Comparison of ENCODE assay signal across 10 cellular contexts in the genomic region with DNA sequence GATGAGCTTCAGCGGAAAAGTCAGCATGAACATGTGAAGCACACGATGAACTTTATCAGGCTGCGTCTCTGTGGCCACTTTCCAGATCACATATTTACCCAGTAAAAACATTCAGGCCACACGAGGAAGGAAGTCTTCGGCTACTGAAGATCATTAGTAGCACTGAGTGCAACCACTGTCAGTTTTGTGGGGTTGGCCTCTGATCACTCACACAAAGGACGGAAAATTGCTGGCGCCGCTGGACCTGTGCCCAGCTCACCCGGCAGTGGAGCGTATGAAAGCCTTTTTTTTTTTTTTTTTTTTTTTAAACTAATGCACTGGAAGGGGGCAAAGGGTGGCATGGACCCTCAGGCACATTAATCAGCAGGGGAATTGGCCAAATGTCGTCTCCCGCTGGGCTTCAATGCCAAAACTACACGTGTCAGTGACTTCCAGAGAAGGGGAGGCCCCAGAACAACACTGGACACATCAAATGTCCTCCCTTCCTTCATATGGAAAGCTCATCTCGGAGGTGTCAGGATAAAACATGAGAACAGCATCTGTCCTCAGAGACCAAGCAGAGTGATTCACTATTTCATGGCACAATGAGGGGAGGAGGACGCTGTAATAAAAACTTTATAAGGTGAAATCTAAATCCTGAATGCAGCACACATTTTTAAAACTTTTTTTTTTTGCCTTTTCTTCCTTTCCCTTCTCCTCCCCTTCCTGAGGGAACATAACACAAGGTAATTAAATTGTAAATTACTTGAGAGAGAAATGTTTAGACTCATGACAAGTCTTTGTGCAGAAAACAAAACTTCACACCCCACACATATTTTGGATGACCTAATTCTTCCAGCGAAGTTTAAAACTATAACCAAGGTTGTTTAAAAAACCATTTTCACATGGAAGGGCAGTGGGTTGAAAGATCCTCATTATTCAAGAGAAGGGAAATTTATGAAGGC.
DNase-seq lines count a peak whose midpoint lies in the region; ATAC-seq, FAIRE-seq and TF ChIP-seq lines count a peak whose summit lies in the region.
"Had no signal": no experiment of that assay in that cellular context is flagged by ENCODE, and none has a peak within 500 bp of the region (broad histone marks: within the 10 kb centered on the region; RNA-seq: fewer than 3 reads in every experiment).

No MANE protein-coding gene starts in this region.

- no peaks in the 10 kb centered on the region for H3K9me2 ChIP-seq in OCI-LY7 (ENCODE audit: insufficient read depth, low read length)

- no peaks in the 10 kb centered on the region for H3K9me3 ChIP-seq in mammary epithelial cell (replicated peaks; ENCODE audit: insufficient read depth, low read length)
- peaks cover 8% of the 10 kb centered on the region; the same call in 1 of the 2 replicates for H3K9me3 ChIP-seq in HepG2 (ENCODE audit: low read length)
- H3K9me3 ChIP-seq in OCI-LY7 (ENCODE audit: low read length): no peaks in the 10 kb centered on the region

- H2AFZ ChIP-seq in mammary epithelial cell (ENCODE audit: low read depth, low read length): peak overlapping the region; percentile 46
- H2AFZ ChIP-seq in HepG2 (ENCODE audit: low read length): no peak overlapping the region
- H2AFZ ChIP-seq in OCI-LY7 (ENCODE audit: low read length): no peak overlapping the region

- no peak; a peak in 1 of 4 replicates for TF ChIP-seq EP300 in HepG2 (IDR thresholded peaks at IDR 0.05; ENCODE audit: low read depth in 2 of 2, low read length in 2 of 2)
- no peak for TF ChIP-seq EP300 in HepG2 (CRISPR knock-in tag; IDR thresholded peaks at IDR 0.05; ENCODE audit: borderline replicate concordance)

- FAIRE-seq in HepG2 (lab: Jason Lieb, UNC): no peak
- no peak for FAIRE-seq in frontal cortex (lab: Jason Lieb, UNC)
- FAIRE-seq: A549 had no signal

- dilution Hi-C loops in mammary epithelial cell (cut with HindIII; ENCODE audit: low sequenced_read_pairs): no loop called here

- H3K27ac ChIP-seq in mammary epithelial cell (ENCODE audit: insufficient read depth, low read depth, low read length) (no peak overlapping the region), HepG2 (ENCODE audit: extremely low read length, insufficient read depth, low read length) (peak overlapping the region; percentile 12), OCI-LY7 (ENCODE audit: low read depth, low read length, poor library complexity, severe bottlenecking) (no peak overlapping the region)
- H3K27ac ChIP-seq: A549 had no signal

- 45% methylated on average over 16 of the region's 16 CpGs for WGBS in mammary epithelial cell (ENCODE audit: low coverage, missing lambda C conversion rate)
- 79% methylated on average over 16 of the region's 16 CpGs for WGBS in HepG2 (ENCODE audit: low lambda C conversion rate)

- H3K4me2 ChIP-seq in mammary epithelial cell (ENCODE audit: insufficient read depth, low read depth, low read length) (no peak overlapping the region), HepG2 (ENCODE audit: low read depth, low read length) (no peak overlapping the region), OCI-LY7 (ENCODE audit: low read length) (no peak overlapping the region)
- H3K4me2 ChIP-seq: A549 had no signal

- H3K4me3 ChIP-seq in mammary epithelial cell (replicated peaks in 1 of 3; ENCODE audit: insufficient read depth in 1 of 3, low read depth in 2 of 3, low read length in 3 of 3) (no peak overlapping the region), HepG2 (replicated peaks in 1 of 3; ENCODE audit: insufficient read depth in 1 of 3, low read depth in 2 of 3, low read length in 3 of 3) (no peak overlapping the region), OCI-LY7 (ENCODE audit: low read depth, low read length, poor library complexity, severe bottlenecking) (no peak overlapping the region)
- H3K4me3 ChIP-seq: A549 had no signal

- H3K27me3 ChIP-seq in mammary epithelial cell (ENCODE audit: insufficient read depth, low read length): no peaks in the 10 kb centered on the region
- no peaks in the 10 kb centered on the region for H3K27me3 ChIP-seq in HepG2 (ENCODE audit: control insufficient read depth in 1 of 2, insufficient read depth in 2 of 2, low read length in 2 of 2)

- H3K79me2 ChIP-seq in mammary epithelial cell (ENCODE audit: insufficient read depth, low read length) (no peaks in the 10 kb centered on the region), HepG2 (ENCODE audit: insufficient read depth, low read length) (no peaks in the 10 kb centered on the region), OCI-LY7 (ENCODE audit: insufficient read depth, low read depth, low read length) (no peaks in the 10 kb centered on the region)

- TF ChIP-seq POLR2A in HepG2 (IDR thresholded peaks at IDR 0.05; ENCODE audit: insufficient read depth in 1 of 2, low read depth in 2 of 2, low read length in 2 of 2): no peak

- ATAC-seq in HepG2: peak; percentile 26; the same call in 1 of the 3 replicates
- no peak for ATAC-seq in GM19452 (IDR thresholded peaks at IDR 0.05; ENCODE audit: unreplicated experiment)
- ATAC-seq: A549 had no signal

- no peaks in the 10 kb centered on the region for H3K36me3 ChIP-seq in mammary epithelial cell (ENCODE audit: insufficient read depth, low read length)
- H3K36me3 ChIP-seq in HepG2 (replicated peaks in 1 of 2; ENCODE audit: control insufficient read depth in 1 of 2, insufficient read depth in 2 of 2, low read length in 2 of 2): peaks cover 4 to 24% of the 10 kb centered on the region in 2 experiments; a peak in 3 of 5 replicates
- H3K36me3 ChIP-seq in OCI-LY7 (ENCODE audit: insufficient read depth, low read length): no peaks in the 10 kb centered on the region

- BruUV-seq in mammary epithelial cell (replicated peaks; lab: Mats Ljungman, UMichigan): no TSS peak
- BruUV-seq in HepG2 (replicated peaks; lab: Mats Ljungman, UMichigan): no TSS peak
- no TSS peak for BruUV-seq in OCI-LY7 (replicated peaks; lab: Mats Ljungman, UMichigan)

- no peak overlapping the region for H3K9ac ChIP-seq in mammary epithelial cell (ENCODE audit: insufficient read depth, low read length)
- no peak overlapping the region for H3K9ac ChIP-seq in HepG2 (ENCODE audit: insufficient read depth, low read depth, low read length)

- POLR2A ChIA-PET in HepG2 (lab: Yijun Ruan, JAX): no interaction called here
- POLR2A ChIA-PET in OCI-LY7 (lab: Charles Lee): interaction anchor here (0.6 to 0.7 kb wide), 2 partner anchors 11 to 250 kb away, joined by 3 to 7 read pairs; no protein-coding TSS in a partner anchor

- H3K4me1 ChIP-seq in mammary epithelial cell (ENCODE audit: insufficient read depth, low read length) (peaks cover 7% of the 10 kb centered on the region), HepG2 (ENCODE audit: insufficient read depth, low read length) (peaks cover 13% of the 10 kb centered on the region), OCI-LY7 (ENCODE audit: insufficient read depth, low read length, poor library complexity, severe bottlenecking) (no peaks in the 10 kb centered on the region)
- H3K4me1 ChIP-seq: A549 had no signal

- TF ChIP-seq RAD21 in HepG2 (CRISPR knock-in tag; IDR thresholded peaks at IDR 0.05): no peak

- H4K20me1 ChIP-seq in mammary epithelial cell (ENCODE audit: insufficient read depth, low read length) (no peaks in the 10 kb centered on the region), HepG2 (ENCODE audit: insufficient read depth, low read length) (no peaks in the 10 kb centered on the region), OCI-LY7 (ENCODE audit: insufficient read depth, low read length) (no peaks in the 10 kb centered on the region)

- intact Hi-C loops in mammary epithelial cell (cut with micrococcal nuclease): no loop called here
- intact Hi-C loops in HepG2 (cut with micrococcal nuclease; ENCODE audit: unreplicated experiment): no loop called here
- intact Hi-C loops in OCI-LY7 (cut with micrococcal nuclease; ENCODE audit: unreplicated experiment): no loop called here

- no peak for TF ChIP-seq CTCF in mammary epithelial cell (conservative IDR thresholded peaks at IDR 0.05 in 1 of 2, IDR thresholded peaks at IDR 0.05 in 1 of 2; ENCODE audit: extremely low read depth in 1 of 2, insufficient read depth in 1 of 2, low read depth in 1 of 2, low read length in 2 of 2)
- no peak for TF ChIP-seq CTCF in HepG2 (CRISPR knock-in tag; IDR thresholded peaks at IDR 0.05)
- no peak for TF ChIP-seq CTCF in OCI-LY7 (conservative IDR thresholded peaks at IDR 0.05; ENCODE audit: low read length)

- CTCF ChIA-PET in mammary epithelial cell (lab: Charles Lee; ENCODE audit: low non-redundant PET): no interaction called here
- CTCF ChIA-PET in HepG2 (lab: Yijun Ruan, JAX; ENCODE audit: low intra/inter-chr PET ratio, low total read pairs): no interaction called here
- CTCF ChIA-PET in OCI-LY7 (lab: Charles Lee; ENCODE audit: unreplicated experiment): no interaction called here

- DNase-seq in SHP77 treated with DMSO at 0.1 percent for 48 hours (lab: John Stamatoyannopoulos, UW): peak; percentile 8
- no peak for DNase-seq in SHP77 (lab: John Stamatoyannopoulos, UW)
- DNase-seq in mammary epithelial cell: no peak
- peak; percentile 52 for DNase-seq in HepG2 (ENCODE audit: low spot score)
- DNase-seq in ureter (ENCODE audit: low spot score): peak; percentile 52
- no peak for DNase-seq in OCI-LY7 (ENCODE audit: low spot score)
- DNase-seq in frontal cortex (ENCODE audit: low spot score in 2 of 2): no peak
- DNase-seq: MM.1S had no signal

- in situ Hi-C loops in mammary epithelial cell (cut with MboI; ENCODE audit: low sequenced_read_pairs in 2 of 2) (no loop called here), HepG2 (cut with HindIII; ENCODE audit: extremely low pct_ligation_motif_present, low pct_unique_long_range_greater_than_20kb) (no loop called here)

TF ChIP-seq in HepG2, 621 proteins besides CTCF, POLR2A, EP300 and RAD21:
- TF ChIP-seq ZBTB38 (CRISPR knock-in tag; IDR thresholded peaks at IDR 0.05): 0 out of 2 replicates have a peak, but pooled peaks have one; percentile 30
- TF ChIP-seq RBM22 (optimal IDR thresholded peaks at IDR 0.05; ENCODE audit: low read length): peak; percentile 36
- TF ChIP-seq, protein P1, sequence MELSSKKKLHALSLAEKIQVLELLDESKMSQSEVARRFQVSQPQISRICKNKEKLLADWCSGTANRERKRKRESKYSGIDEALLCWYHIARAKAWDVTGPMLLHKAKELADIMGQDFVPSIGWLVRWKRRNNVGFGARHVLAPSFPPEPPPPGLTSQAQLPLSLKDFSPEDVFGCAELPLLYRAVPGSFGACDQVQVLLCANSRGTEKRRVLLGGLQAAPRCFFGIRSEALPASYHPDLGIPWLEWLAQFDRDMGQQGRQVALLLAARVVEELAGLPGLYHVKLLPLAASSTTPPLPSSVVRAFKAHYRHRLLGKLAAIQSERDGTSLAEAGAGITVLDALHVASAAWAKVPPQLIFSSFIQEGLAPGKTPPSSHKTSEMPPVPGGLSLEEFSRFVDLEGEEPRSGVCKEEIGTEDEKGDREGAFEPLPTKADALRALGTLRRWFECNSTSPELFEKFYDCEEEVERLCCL (CRISPR knock-in tag; IDR thresholded peaks at IDR 0.05; ENCODE audit: borderline replicate concordance): no peak

Comparison
In these comparisons a context has a peak if more than half of its experiments do, and no peak if none do; other contexts are left out.
1. DNase-seq: peak in SHP77 treated with DMSO at 0.1 percent for 48 hours (single experiment), HepG2 (single experiment) and ureter (single experiment); none in SHP77 (0 of 2), mammary epithelial cell (single experiment), OCI-LY7 (single experiment) and frontal cortex (0 of 2).